ENCODE assay signal across 10 cellular contexts in the genomic region with DNA sequence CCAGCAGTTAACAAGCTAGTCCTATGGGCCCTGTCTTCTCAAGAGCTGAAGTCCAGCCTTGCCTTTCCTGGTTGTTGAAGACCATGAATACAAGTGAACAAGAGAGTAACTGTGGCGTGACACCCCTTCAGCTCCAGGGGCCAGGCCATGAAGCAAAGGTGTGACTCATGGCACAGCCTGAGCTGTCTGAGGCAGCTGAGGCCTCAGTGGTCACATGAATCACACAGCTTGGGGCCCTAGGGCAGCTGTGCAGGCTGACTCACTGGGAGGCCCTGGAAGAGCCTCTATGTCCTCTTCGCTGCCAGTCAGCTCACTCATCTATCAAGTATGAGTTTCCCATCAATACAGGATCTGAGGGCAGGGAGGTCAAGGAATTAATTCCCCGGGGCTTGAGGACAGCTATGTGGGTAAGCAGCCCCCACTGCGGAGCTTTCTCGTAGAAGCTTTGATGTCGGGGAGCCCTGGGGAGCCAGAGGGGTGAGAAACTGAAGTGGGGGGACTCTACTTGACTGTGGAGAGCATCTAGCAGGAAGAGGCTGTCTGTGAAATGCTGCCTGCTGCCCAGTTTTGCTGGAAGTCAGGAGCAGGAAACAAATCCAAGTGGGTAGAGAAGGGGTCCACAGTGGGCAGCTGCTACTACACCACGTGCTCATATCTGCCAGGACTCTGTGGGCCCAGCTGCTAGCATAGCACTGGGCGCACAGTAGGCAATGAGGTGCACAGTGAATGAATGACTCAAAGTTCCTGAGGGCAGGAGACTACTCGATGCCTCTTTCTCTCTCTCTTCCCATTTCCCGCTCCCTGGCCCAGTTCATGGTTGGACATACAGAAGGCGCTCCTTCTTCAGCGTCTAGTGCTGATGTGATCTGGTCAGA. TPM values are rescaled to one million over a fixed set of nuclear protein-coding genes. Genes with fewer than 3 reads are reported as not detected.
DNase-seq lines count a peak whose midpoint lies in the region; ATAC-seq and TF ChIP-seq lines count a peak whose summit lies in the region.
"Had no signal": no experiment of that assay in that cellular context is flagged by ENCODE, and none has a peak within 500 bp of the region (broad histone marks: within the 10 kb centered on the region; RNA-seq: fewer than 3 reads in every experiment).

No MANE protein-coding gene starts in this region.

- H3K9me3 Mint-ChIP-seq in endodermal cell: no peaks in the 10 kb centered on the region

- TF ChIP-seq CTCF in endodermal cell (conservative IDR thresholded peaks at IDR 0.05) (no peak), ovary (IDR thresholded peaks at IDR 0.05) (no peak)

- no peak for TF ChIP-seq POLR2A in ovary (IDR thresholded peaks at IDR 0.05)

- H3K27ac ChIP-seq in endodermal cell (ENCODE audit: low read depth, low read length): no peak overlapping the region
- H3K27ac ChIP-seq in ovary: no peak overlapping the region
- H3K27ac ChIP-seq: BLaER1 had no signal

- H3K36me3 Mint-ChIP-seq in endodermal cell (ENCODE audit: low read depth): peaks cover 16% of the 10 kb centered on the region

- H3K4me3 Mint-ChIP-seq in endodermal cell: no peak overlapping the region

- ATAC-seq in GM21381 (IDR thresholded peaks at IDR 0.05; ENCODE audit: unreplicated experiment): no peak

- H3K4me1 ChIP-seq in endodermal cell (ENCODE audit: control insufficient read depth, insufficient read depth, low read length) (peaks cover 4% of the 10 kb centered on the region), ovary (ENCODE audit: insufficient read depth) (no peaks in the 10 kb centered on the region)

- H3K27me3 Mint-ChIP-seq in endodermal cell (ENCODE audit: insufficient read depth): no peaks in the 10 kb centered on the region

- no peak overlapping the region for H3K9ac ChIP-seq in endodermal cell (ENCODE audit: extremely low read depth, low read length, poor library complexity, severe bottlenecking)
- H3K9ac ChIP-seq: BLaER1 had no signal

- no peak for TF ChIP-seq EP300 in ovary (IDR thresholded peaks at IDR 0.05)

- intact Hi-C loops in ovary (cut with DNase I): loop anchor here in 2 of 4 donors (2.0 kb wide), 1 partner anchor 133 kb away; a partner anchor contains a TSS

- peaks cover 28% of the 10 kb centered on the region for H3K36me3 ChIP-seq in endodermal cell (ENCODE audit: control insufficient read depth, insufficient read depth, low read length)
- no peaks in the 10 kb centered on the region for H3K36me3 ChIP-seq in ovary

- no peak overlapping the region for H3K27ac Mint-ChIP-seq in endodermal cell

- H3K9me3 ChIP-seq in endodermal cell (ENCODE audit: control insufficient read depth, low read length) (no peaks in the 10 kb centered on the region), ovary (no peaks in the 10 kb centered on the region)
- H3K9me3 ChIP-seq: BLaER1 had no signal

- H3K4me3 ChIP-seq in endodermal cell (ENCODE audit: low read length) (no peak overlapping the region), ovary (no peak overlapping the region)
- H3K4me3 ChIP-seq: BLaER1 had no signal

- H3K27me3 ChIP-seq in endodermal cell (ENCODE audit: control insufficient read depth, insufficient read depth, low read length, poor library complexity, severe bottlenecking) (no peaks in the 10 kb centered on the region), ovary (no peaks in the 10 kb centered on the region)
- H3K27me3 ChIP-seq: BLaER1 had no signal

- peak; percentile 89 for DNase-seq in NK-92 treated with Interleukin-12 subunit alpha and Interleukin-12 subunit beta, amount 100 ng/mL, for 24 hours (lab: John Stamatoyannopoulos, UW)
- DNase-seq in NK-92 (lab: John Stamatoyannopoulos, UW; ENCODE audit: unreplicated experiment) (no peak), endodermal cell (peak; percentile 36), pulmonary artery endothelial cell (ENCODE audit: low read depth, low spot score) (peak; percentile 96), ovary (no peak), NCI-H2107 (lab: John Stamatoyannopoulos, UW) (no peak)
- peak; percentile 92 for DNase-seq in activated CD4-positive, alpha-beta T cell treated with anti-CD3 and anti-CD28 coated beads for 48 hours

- 92 to 94% methylated on average over 8 to 12 of the region's 12 CpGs for WGBS in endodermal cell (ENCODE audit: insufficient coverage in 1 of 2, insufficient read length in 1 of 2), 2 experiments
- WGBS in ovary, 3 donors: 75 to 82% (median 80%) methylated on average over 12 of the region's 12 CpGs

- peaks cover 5% of the 10 kb centered on the region for H3K4me1 Mint-ChIP-seq in endodermal cell

RNA-seq across cellular contexts. Expression of a gene that starts 13.7 kb away (rescaled TPM):
- not detected for total RNA-seq in endodermal cell
- not detected for polyA plus RNA-seq in endodermal cell (2013, experiment 1 of 2)
- polyA plus RNA-seq in endodermal cell (2013, experiment 2 of 2): not detected
- total RNA-seq in pulmonary artery endothelial cell: not detected in 2 replicates
- total RNA-seq in ovary: not detected
- polyA plus RNA-seq in ovary: not detected
- total RNA-seq: T-helper 2 cell treated with Interferon-gamma antibody and Interleukin-4, amounts not matched to agents 100 ng/mL and 5 ng/mL, for 36 hours had no signal

RNA-seq across cellular contexts. Expression of a gene that starts 21.3 kb away (rescaled TPM):
- total RNA-seq in endodermal cell (100 to 1,000 TPM; 127 to 132 TPM), pulmonary artery endothelial cell (171 and 206 TPM in 2 replicates), ovary (10 to 100 TPM; 36.6 to 93.1 (median 69.8) TPM)
- 91.6 TPM for polyA plus RNA-seq in endodermal cell (2013, experiment 1 of 2)
- 82.7 TPM for polyA plus RNA-seq in endodermal cell (2013, experiment 2 of 2)
- polyA plus RNA-seq in ovary: 10 to 100 TPM; 43.3 to 88.4 TPM

RNA-seq across cellular contexts. Expression of a gene that starts 28.0 kb away (rescaled TPM):
- total RNA-seq in endodermal cell (10 to 100 TPM; 32.2 to 38.8 TPM), pulmonary artery endothelial cell (5.0 and 5.3 TPM in 2 replicates), ovary (10 to 100 TPM; 22.9 to 77.7 (median 65.8) TPM)
- 46.0 TPM for polyA plus RNA-seq in endodermal cell (2013, experiment 1 of 2)
- 41.6 TPM for polyA plus RNA-seq in endodermal cell (2013, experiment 2 of 2)
- polyA plus RNA-seq in ovary: 10 to 100 TPM; 20.5 to 42.4 TPM

Comparison
In these comparisons a context has a peak if more than half of its experiments do, and no peak if none do; other contexts are left out.
1. DNase-seq: peak in NK-92 treated with Interleukin-12 subunit alpha and Interleukin-12 subunit beta, amount 100 ng/mL, for 24 hours (single experiment), activated CD4-positive, alpha-beta T cell treated with anti-CD3 and anti-CD28 coated beads for 48 hours (single experiment), endodermal cell (single experiment) and pulmonary artery endothelial cell (single experiment); none in NK-92 (single experiment), ovary (0 of 5) and NCI-H2107 (single experiment).